20 cellular contexts compared by ENCODE assay signal in the genomic region with DNA sequence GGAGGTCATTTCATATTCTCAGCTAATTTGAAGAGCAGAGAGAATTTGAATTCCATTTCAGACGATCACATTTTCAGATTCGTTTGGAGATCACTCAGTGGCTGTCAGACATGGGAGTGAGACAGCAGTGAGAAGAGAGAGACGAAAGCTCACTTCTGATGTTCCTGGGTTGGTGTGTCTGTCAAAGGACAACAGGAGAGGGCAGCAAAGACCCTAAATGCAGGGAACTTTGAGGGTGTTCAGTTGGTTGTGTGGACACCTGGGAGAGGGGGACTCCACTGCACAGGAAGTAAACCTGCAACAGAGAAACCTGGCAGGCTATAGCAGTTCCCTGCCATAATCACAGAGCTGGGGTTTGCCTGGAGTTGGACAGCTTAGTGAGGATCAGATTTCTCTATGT.
DNase-seq lines count a peak whose midpoint lies in the region; ATAC-seq, FAIRE-seq and TF ChIP-seq lines count a peak whose summit lies in the region.
"Had no signal": no experiment of that assay in that cellular context is flagged by ENCODE, and none has a peak within 500 bp of the region (broad histone marks: within the 10 kb centered on the region; RNA-seq: fewer than 3 reads in every experiment).

No MANE protein-coding gene starts in this region.

- no peak overlapping the region for H3K9ac ChIP-seq in GM12878 (ENCODE audit: control insufficient read depth, insufficient read depth, low read length)

- no peaks in the 10 kb centered on the region for H3K79me2 ChIP-seq in GM12878 (ENCODE audit: control insufficient read depth, insufficient read depth, low read length)

- intact Hi-C loops in A673 (cut with micrococcal nuclease; ENCODE audit: unreplicated experiment): loop anchor here (2.0 to 5.0 kb wide), 4 partner anchors 193 to 1677 kb away; no protein-coding TSS in a partner anchor
- intact Hi-C loops in GM12878 (cut with micrococcal nuclease; ENCODE audit: unreplicated experiment): loop anchor here (10.0 kb wide), 2 partner anchors 605 to 715 kb away; no protein-coding TSS in a partner anchor

- CTCF ChIA-PET in A673 (lab: Charles Lee): interaction anchor here (0.8 to 2.0 kb wide), 2 partner anchors 193 to 886 kb away, joined by 4 to 7 read pairs; no protein-coding TSS in a partner anchor
- CTCF ChIA-PET in GM12878 (lab: Yijun Ruan, JAX): interaction anchor here (1.0 to 1.3 kb wide), 2 partner anchors 385 to 1678 kb away, joined by 4 read pairs; no protein-coding TSS in a partner anchor

- POLR2A ChIA-PET in A673 (lab: Charles Lee; ENCODE audit: low non-redundant PET): no interaction called here
- POLR2A ChIA-PET in GM12878 (lab: Charles Lee): no interaction called here

- DNase-seq in A673 (ENCODE audit: low spot score) (peak; percentile 32), BE2C (no peak), NCI-H146 treated with DMSO at 0.1 percent for 48 hours (lab: John Stamatoyannopoulos, UW; ENCODE audit: unreplicated experiment) (peak; percentile 15), GM12878 (ENCODE audit: low read depth, low spot score) (no peak), GOT3 (lab: John Stamatoyannopoulos, UW) (no peak)
- DNase-seq in stimulated activated CD4-positive, alpha-beta T cell treated with anti-CD3 and anti-CD28 coated beads, Interleukin-4, amount 100 ng/mL, for 1 hour: no peak
- DNase-seq: activated CD4-positive, CD25-positive, alpha-beta regulatory T cell treated with anti-CD3 and anti-CD28 coated beads, Interleukin-2, amount 50 U/mL, for 72 hours; activated CD8-positive, alpha-beta memory T cell treated with anti-CD3 and anti-CD28 coated beads for 24 hours; activated T-cell treated with anti-CD3 and anti-CD28 coated beads, Interleukin-2, amount 50 U/mL, for 72 hours; aorta; foreskin fibroblast; HFFc6; lower lobe of right lung; NCI-H187; NK-92 treated with Interleukin-12 subunit alpha and Interleukin-12 subunit beta, amount 100 ng/mL, for 24 hours; occipital lobe; upper lobe of left lung had no signal

- H3K4me1 ChIP-seq in A673 (ENCODE audit: insufficient read depth, low read length, poor library complexity, severe bottlenecking) (no peaks in the 10 kb centered on the region), BE2C (no peaks in the 10 kb centered on the region), GM12878 (ENCODE audit: control insufficient read depth, insufficient read depth, low read length) (no peaks in the 10 kb centered on the region)
- H3K4me1 ChIP-seq: lower lobe of right lung, upper lobe of left lung had no signal

- BruUV-seq in A673 (replicated peaks; lab: Mats Ljungman, UMichigan) (no TSS peak), GM12878 (replicated peaks; lab: Mats Ljungman, UMichigan) (no TSS peak)

- 0 out of 2 replicates have a peak, but pooled peaks have one; percentile 5 for TF ChIP-seq RAD21 in GM12878 (IDR thresholded peaks at IDR 0.05; ENCODE audit: insufficient read depth, low read depth, low read length)

- no peak overlapping the region for H3K4me3 ChIP-seq in A673 (ENCODE audit: low read depth, low read length, poor library complexity, severe bottlenecking)
- H3K4me3 ChIP-seq in BE2C (ENCODE audit: low read depth, low read length): no peak overlapping the region
- no peak overlapping the region for H3K4me3 ChIP-seq in GM12878
- H3K4me3 ChIP-seq: lower lobe of right lung, upper lobe of left lung had no signal

- WGBS in GM12878 (ENCODE audit: insufficient coverage, insufficient replicate concordance, low lambda C conversion rate, missing lambda C conversion rate): 27% methylated on average over 3 of the region's 3 CpGs

- no peak overlapping the region for H3K27ac ChIP-seq in A673 (ENCODE audit: low read depth, low read length, poor library complexity, severe bottlenecking)
- no peak overlapping the region for H3K27ac ChIP-seq in GM12878 (ENCODE audit: control insufficient read depth, insufficient read depth)
- H3K27ac ChIP-seq: epithelial cell of prostate, lower lobe of right lung, upper lobe of left lung had no signal

- H4K20me1 ChIP-seq in GM12878 (ENCODE audit: control insufficient read depth, insufficient read depth): no peaks in the 10 kb centered on the region

- no peaks in the 10 kb centered on the region for H3K9me3 ChIP-seq in A673 (ENCODE audit: low read depth, low read length, poor library complexity, severe bottlenecking)
- no peaks in the 10 kb centered on the region for H3K9me3 ChIP-seq in BE2C
- no peaks in the 10 kb centered on the region; the same call in 2 of the 3 replicates for H3K9me3 ChIP-seq in GM12878 (replicated peaks; ENCODE audit: control insufficient read depth, insufficient read depth, low read length)
- H3K9me3 ChIP-seq: lower lobe of right lung, upper lobe of left lung had no signal

- peak; percentile 37 for TF ChIP-seq CTCF in A673 (conservative IDR thresholded peaks at IDR 0.05; ENCODE audit: low read depth, low read length)
- TF ChIP-seq CTCF in BE2C (IDR thresholded peaks at IDR 0.05; ENCODE audit: low read depth, low read length): peak; percentile 19; the same call in 1 of the 2 replicates
- TF ChIP-seq CTCF in GM12878 (IDR thresholded peaks at IDR 0.05 in 2 of 3, conservative IDR thresholded peaks at IDR 0.05 in 1 of 3; ENCODE audit: control insufficient read depth in 2 of 3, extremely low read depth in 1 of 3, insufficient read depth in 1 of 3, low read depth in 3 of 3, low read length in 3 of 3): no peak

- ATAC-seq in GM12878 (no peak), GM18519 (IDR thresholded peaks at IDR 0.05; ENCODE audit: low FRiP score, unreplicated experiment) (no peak)
- ATAC-seq: activated T-cell treated with anti-CD3 and anti-CD28 coated beads, Interleukin-2, amount 50 U/mL, for 72 hours; lower lobe of right lung had no signal

- H3K27me3 ChIP-seq in A673 (replicated peaks; ENCODE audit: insufficient read depth, low read depth, low read length, poor library complexity) (no peaks in the 10 kb centered on the region), BE2C (no peaks in the 10 kb centered on the region), GM12878 (replicated peaks in 1 of 2; ENCODE audit: control insufficient read depth in 2 of 2, insufficient read depth in 2 of 2, low read length in 1 of 2) (no peaks in the 10 kb centered on the region)
- H3K27me3 ChIP-seq: upper lobe of left lung had no signal

- SMC1A ChIA-PET in GM12878 (lab: Charles Lee; ENCODE audit: uncharacterized antibody, unreplicated experiment): interaction anchor here (0.6 to 1.7 kb wide), 3 partner anchors 12 to 672 kb away, joined by 3 to 5 read pairs (median 3); no protein-coding TSS in a partner anchor

- TF ChIP-seq POLR2A in GM12878 (IDR thresholded peaks at IDR 0.05; ENCODE audit: low read depth, low read length): no peak

- RAD21 ChIA-PET in GM12878 (lab: Charles Lee; ENCODE audit: unreplicated experiment): interaction anchor here (0.9 kb wide), 1 partner anchor 9 kb away, joined by 3 read pairs; no protein-coding TSS in a partner anchor

- H3K4me2 ChIP-seq in GM12878 (ENCODE audit: control insufficient read depth, insufficient read depth): no peak overlapping the region

- no peak for TF ChIP-seq EP300 in GM12878 (IDR thresholded peaks at IDR 0.05; ENCODE audit: borderline replicate concordance in 1 of 2, control insufficient read depth in 1 of 2, low read depth in 2 of 2, low read length in 2 of 2)

- no peak overlapping the region for H2AFZ ChIP-seq in GM12878 (ENCODE audit: control insufficient read depth, low read depth, low read length)

- in situ Hi-C loops in GM12878 (cut with MboI): loop anchor here (25.0 kb wide), 1 partner anchor 1677 kb away; no protein-coding TSS in a partner anchor

- no peak for FAIRE-seq in GM12878 (lab: Jason Lieb, UNC)
- FAIRE-seq: RCC 7860 had no signal

- H3K36me3 ChIP-seq in A673 (ENCODE audit: insufficient read depth, low read length, poor library complexity, severe bottlenecking) (no peaks in the 10 kb centered on the region), BE2C (no peaks in the 10 kb centered on the region), GM12878 (ENCODE audit: control insufficient read depth in 2 of 2, insufficient read depth in 2 of 2, low read length in 1 of 2) (no peaks in the 10 kb centered on the region)
- H3K36me3 ChIP-seq: lower lobe of right lung, upper lobe of left lung had no signal

TF ChIP-seq in GM12878, 131 proteins besides CTCF, POLR2A, EP300 and RAD21:
- TF ChIP-seq E4F1 (IDR thresholded peaks at IDR 0.05; ENCODE audit: borderline replicate concordance, partially characterized antibody) (no peak), STAT3 (IDR thresholded peaks at IDR 0.05; ENCODE audit: low read depth, low read length) (no peak), CBX5 (IDR thresholded peaks at IDR 0.05; ENCODE audit: low read depth) (no peak), MEF2B (IDR thresholded peaks at IDR 0.05; ENCODE audit: partially characterized antibody, poor library complexity, severe bottlenecking) (no peak), IKZF1 (conservative IDR thresholded peaks at IDR 0.05) (no peak), ZNF207 (IDR thresholded peaks at IDR 0.05; ENCODE audit: borderline replicate concordance) (no peak), ZNF217 (IDR thresholded peaks at IDR 0.05) (no peak)

Comparison
In these comparisons a context has a peak if more than half of its experiments do, and no peak if none do; other contexts are left out.
1. DNase-seq: peak in A673 (single experiment) and NCI-H146 treated with DMSO at 0.1 percent for 48 hours (single experiment); none in BE2C (single experiment), GM12878 (single experiment), GOT3 (single experiment) and stimulated activated CD4-positive, alpha-beta T cell treated with anti-CD3 and anti-CD28 coated beads, Interleukin-4, amount 100 ng/mL, for 1 hour (single experiment).
2. CTCF ChIP-seq: peak in A673 (single experiment) and BE2C (single experiment); none in GM12878 (0 of 3).